ENCODE assay signal across 31 cellular contexts in the genomic region with DNA sequence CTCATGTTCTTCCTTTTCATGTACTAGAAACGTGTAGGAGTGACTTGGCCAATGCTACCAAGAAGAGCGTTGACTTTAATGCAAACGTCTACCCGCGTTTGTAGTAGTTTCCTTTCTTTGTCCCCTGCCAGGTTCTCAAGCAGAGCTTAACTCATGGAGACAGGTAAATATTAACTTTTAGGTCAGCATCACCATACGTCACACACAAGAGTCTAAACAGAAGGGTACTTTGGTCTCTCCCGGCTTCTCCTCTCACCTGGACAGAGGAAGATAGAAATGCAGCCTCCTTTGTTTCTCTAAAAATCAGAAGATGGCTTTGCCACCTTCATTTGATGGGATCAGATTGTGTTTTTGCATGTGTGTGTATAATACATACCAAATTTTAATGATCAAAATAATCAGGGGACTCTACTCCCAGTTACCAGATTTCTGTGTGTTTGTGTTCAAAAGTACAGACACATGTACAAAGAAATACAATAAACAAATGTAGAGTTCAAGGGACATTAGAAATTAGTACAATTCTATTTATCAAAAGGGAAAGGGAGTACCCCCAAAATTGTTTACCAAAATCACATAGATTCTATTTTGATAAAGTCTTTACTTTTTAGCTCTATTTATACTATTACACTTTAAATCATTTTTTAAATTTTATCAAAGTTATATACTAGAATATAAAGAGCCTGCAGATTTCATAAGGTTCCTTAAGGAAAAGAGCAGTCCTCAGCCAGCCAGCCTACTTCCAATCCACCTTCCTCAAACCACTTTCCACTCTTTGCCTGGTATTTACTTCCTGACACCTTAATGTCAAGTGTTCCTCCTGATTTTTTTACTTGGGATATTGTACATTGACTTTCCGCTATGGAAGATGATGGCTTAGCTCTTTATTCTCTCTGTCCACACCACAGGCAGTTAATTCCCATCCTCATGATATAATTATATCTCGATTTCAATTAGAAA.
DNase-seq lines count a peak whose midpoint lies in the region; ATAC-seq, FAIRE-seq and TF ChIP-seq lines count a peak whose summit lies in the region.
"Had no signal": no experiment of that assay in that cellular context is flagged by ENCODE, and none has a peak within 500 bp of the region (broad histone marks: within the 10 kb centered on the region; RNA-seq: fewer than 3 reads in every experiment).

No MANE protein-coding gene starts in this region.

- peak; percentile 90 for ATAC-seq in mucosa of descending colon
- ATAC-seq in GM18870 (IDR thresholded peaks at IDR 0.05; ENCODE audit: unreplicated experiment): no peak
- ATAC-seq in gastrocnemius medialis: no peak
- ATAC-seq: activated naive CD4-positive, alpha-beta T cell treated with anti-CD3 and anti-CD28 coated beads, Interleukin-2, amount 50 U/mL, for 72 hours; HCT116; K562; sciatic nerve had no signal

- no peak for TF ChIP-seq EP300 in transverse colon (IDR thresholded peaks at IDR 0.05; ENCODE audit: low read depth)

- H3K4me3 Mint-ChIP-seq in activated naive CD4-positive, alpha-beta T cell treated with anti-CD3 and anti-CD28 coated beads, Interleukin-2, amount 10 ng/mL, durations not matched to agents 7 days and 5 days: no peak overlapping the region

- CTCF ChIA-PET in activated naive CD4-positive, alpha-beta T cell treated with anti-CD3 and anti-CD28 coated beads, Interleukin-2, amount 10 ng/mL, durations not matched to agents 7 days and 5 days (lab: Charles Lee): no interaction called here

- peaks cover 2% of the 10 kb centered on the region for H3K9me3 Mint-ChIP-seq in activated naive CD4-positive, alpha-beta T cell treated with anti-CD3 and anti-CD28 coated beads, Interleukin-2, amount 10 ng/mL, durations not matched to agents 7 days and 5 days
- H3K9me3 Mint-ChIP-seq: activated naive CD4-positive, alpha-beta T cell treated with anti-CD3 and anti-CD28 coated beads, Interleukin-2, amount 50 U/mL, for 72 hours; activated T-helper 2 cell treated with anti-CD3 and anti-CD28 coated beads, Interferon-gamma antibody, Interleukin-2, Interleukin-4, amounts not matched to agents 10 μg/mL and 5 μg/mL and 100 μg/mL, durations not matched to agents 14 hours and 24 hours and 36 hours had no signal

- H3K4me3 ChIP-seq in kidney (ENCODE audit: low read length in 2 of 2) (peak overlapping the region; percentile 5 to 44), mucosa of descending colon (no peak overlapping the region), transverse colon (no peak overlapping the region), gastrocnemius medialis (no peak overlapping the region)
- H3K4me3 ChIP-seq: BLaER1 treated with 17β-estradiol and CSF1 and Interleukin-3, amounts not matched to agents 10 nM and 100 nM; K562; tibial nerve had no signal

- peak overlapping the region; percentile 64 to 75 for H3K27ac ChIP-seq in kidney (ENCODE audit: low read depth in 2 of 2, low read length in 2 of 2)
- H3K27ac ChIP-seq in transverse colon: peak overlapping the region in 3 of 4 donors; percentile 57 to 63 (median 63)
- no peak overlapping the region for H3K27ac ChIP-seq in gastrocnemius medialis
- no peak overlapping the region for H3K27ac ChIP-seq in substantia nigra (ENCODE audit: low read depth, low read length, poor library complexity, severe bottlenecking)
- H3K27ac ChIP-seq: BLaER1 treated with 17β-estradiol and CSF1 and Interleukin-3, amounts not matched to agents 10 nM and 100 nM; tibial nerve had no signal

- DNase-seq in HuH-7.5 (ENCODE audit: low spot score): peak; percentile 15
- DNase-seq in kidney: no peak
- peak in 1 of 3 donors; percentile 44 for DNase-seq in mucosa of descending colon
- DNase-seq in transverse colon: no peak
- DNase-seq in gastrocnemius medialis: no peak
- no peak for DNase-seq in activated naive CD4-positive, alpha-beta T cell treated with anti-CD3 and anti-CD28 coated beads, Interleukin-2, amount 10 ng/mL, durations not matched to agents 7 days and 5 days
- no peak for DNase-seq in substantia nigra (lab: John Stamatoyannopoulos, UW)
- DNase-seq: activated CD4-positive, alpha-beta T cell treated with anti-CD3 and anti-CD28 coated beads for 4 hours; anterior cingulate cortex; COR-L47; DMS79 treated with DMSO at 0.1 percent for 48 hours; effector memory CD4-positive, alpha-beta T cell; GDM1; islet precursor cell; mammary epithelial cell; NCI-H1105; NCI-H187 treated with DMSO at 0.1 percent for 48 hours; NCI-H2171; NCI-H510A; posterior cingulate gyrus; stimulated activated CD4-positive, alpha-beta T cell treated with anti-CD3 and anti-CD28 coated beads, Interleukin-12 subunit alpha, Interleukin-12 subunit beta, amount 100 ng/mL, for 4 hours; stimulated activated CD4-positive, alpha-beta T cell treated with anti-CD3 and anti-CD28 coated beads, Interleukin-2, amount 100 ng/mL, for 48 hours; SW 1271 had no signal

- TF ChIP-seq CTCF in kidney (IDR thresholded peaks at IDR 0.05; ENCODE audit: borderline replicate concordance, extremely low read depth, insufficient read depth) (no peak), mucosa of descending colon (IDR thresholded peaks at IDR 0.05) (no peak), transverse colon (IDR thresholded peaks at IDR 0.05) (no peak), gastrocnemius medialis (IDR thresholded peaks at IDR 0.05 in 4 of 5, conservative IDR thresholded peaks at IDR 0.05 in 1 of 5) (no peak)

- peaks cover 7% of the 10 kb centered on the region for H3K27me3 Mint-ChIP-seq in activated naive CD4-positive, alpha-beta T cell treated with anti-CD3 and anti-CD28 coated beads, Interleukin-2, amount 10 ng/mL, durations not matched to agents 7 days and 5 days

- H3K4me1 Mint-ChIP-seq in activated naive CD4-positive, alpha-beta T cell treated with anti-CD3 and anti-CD28 coated beads, Interleukin-2, amount 10 ng/mL, durations not matched to agents 7 days and 5 days: no peaks in the 10 kb centered on the region

- peak overlapping the region in 1 of 2 donors; percentile 38 for H3K9ac ChIP-seq in kidney (ENCODE audit: low read length in 2 of 2)
- H3K9ac ChIP-seq: BLaER1 treated with 17β-estradiol and CSF1 and Interleukin-3, amounts not matched to agents 10 nM and 100 nM had no signal

- TF ChIP-seq POLR2A in transverse colon (IDR thresholded peaks at IDR 0.05) (no peak), gastrocnemius medialis (IDR thresholded peaks at IDR 0.05) (no peak)

- H3K4me1 ChIP-seq in kidney (ENCODE audit: control insufficient read depth in 1 of 2, insufficient read depth in 1 of 2, low read depth in 1 of 2, low read length in 2 of 2) (peaks cover 3 to 5% of the 10 kb centered on the region in 2 donors), mucosa of descending colon (ENCODE audit: low read depth) (peaks cover 9% of the 10 kb centered on the region), transverse colon (peaks cover 0 to 50% (median 13%) of the 10 kb centered on the region in 4 donors), gastrocnemius medialis (no peaks in the 10 kb centered on the region)
- H3K4me1 ChIP-seq: BLaER1 treated with 17β-estradiol and CSF1 and Interleukin-3, amounts not matched to agents 10 nM and 100 nM; tibial nerve had no signal

- no peaks in the 10 kb centered on the region for H3K27me3 ChIP-seq in transverse colon
- no peaks in the 10 kb centered on the region for H3K27me3 ChIP-seq in gastrocnemius medialis
- H3K27me3 ChIP-seq: BLaER1 treated with 17β-estradiol and CSF1 and Interleukin-3, amounts not matched to agents 10 nM and 100 nM; tibial nerve had no signal

- in situ Hi-C loops in transverse colon (cut with MboI; ENCODE audit: low pct_ligation_motif_present in 1 of 4, low pct_unique_long_range_greater_than_20kb in 1 of 4, low sequenced_read_pairs in 3 of 4): no loop called here
- in situ Hi-C loops in gastrocnemius medialis (cut with MboI; ENCODE audit: low sequenced_read_pairs in 4 of 4): no loop called here

- WGBS in transverse colon (ENCODE audit: low coverage in 1 of 2), 2 donors: 54 to 62% methylated on average over 9 of the region's 9 CpGs

- intact Hi-C loops in kidney (cut with DNase I): no loop called here
- intact Hi-C loops in mucosa of descending colon (cut with DNase I, micrococcal nuclease): no loop called here
- intact Hi-C loops in transverse colon (cut with DNase I; ENCODE audit: low total_unique reads): loop anchor here (2.0 kb wide), 1 partner anchor 20 kb away; no protein-coding TSS in a partner anchor
- intact Hi-C loops in gastrocnemius medialis (cut with DNase I; ENCODE audit: low total_unique reads): no loop called here

- H3K27ac Mint-ChIP-seq in activated naive CD4-positive, alpha-beta T cell treated with anti-CD3 and anti-CD28 coated beads, Interleukin-2, amount 10 ng/mL, durations not matched to agents 7 days and 5 days: no peak overlapping the region
- H3K27ac Mint-ChIP-seq: activated naive CD4-positive, alpha-beta T cell treated with anti-CD3 and anti-CD28 coated beads, Interleukin-2, amount 50 U/mL, for 72 hours; activated T-helper 2 cell treated with anti-CD3 and anti-CD28 coated beads, Interferon-gamma antibody, Interleukin-2, Interleukin-4, amounts not matched to agents 10 μg/mL and 5 μg/mL and 100 μg/mL, durations not matched to agents 14 hours and 24 hours and 36 hours had no signal

- peaks cover 0 to 3% of the 10 kb centered on the region in 2 donors for H3K36me3 ChIP-seq in kidney (ENCODE audit: control insufficient read depth in 1 of 2, insufficient read depth in 2 of 2, low read length in 2 of 2)
- H3K36me3 ChIP-seq in mucosa of descending colon (ENCODE audit: low read depth): no peaks in the 10 kb centered on the region
- no peaks in the 10 kb centered on the region for H3K36me3 ChIP-seq in transverse colon
- H3K36me3 ChIP-seq in gastrocnemius medialis: no peaks in the 10 kb centered on the region
- H3K36me3 ChIP-seq: BLaER1 treated with 17β-estradiol and CSF1 and Interleukin-3, amounts not matched to agents 10 nM and 100 nM; tibial nerve had no signal

- H3K36me3 Mint-ChIP-seq in activated naive CD4-positive, alpha-beta T cell treated with anti-CD3 and anti-CD28 coated beads, Interleukin-2, amount 10 ng/mL, durations not matched to agents 7 days and 5 days: no peaks in the 10 kb centered on the region
- H3K36me3 Mint-ChIP-seq: activated naive CD4-positive, alpha-beta T cell treated with anti-CD3 and anti-CD28 coated beads, Interleukin-2, amount 50 U/mL, for 72 hours had no signal

- FAIRE-seq in kidney (lab: Jason Lieb, UNC): peak; percentile 85
- FAIRE-seq: K562 had no signal

- H3K9me3 ChIP-seq in kidney (ENCODE audit: control insufficient read depth in 1 of 2, low read length in 2 of 2) (no peaks in the 10 kb centered on the region), mucosa of descending colon (no peaks in the 10 kb centered on the region), transverse colon (no peaks in the 10 kb centered on the region), gastrocnemius medialis (no peaks in the 10 kb centered on the region)

Comparison
In these comparisons a context has a peak if more than half of its experiments do, and no peak if none do; other contexts are left out.
1. H3K27ac ChIP-seq: peak in kidney (2 of 2) and transverse colon (3 of 4); none in gastrocnemius medialis (0 of 4) and substantia nigra (single experiment).
2. H3K4me3 ChIP-seq: peak in kidney (2 of 2); none in mucosa of descending colon (single experiment), transverse colon (0 of 4) and gastrocnemius medialis (0 of 4).